9 cellular contexts compared by ENCODE assay signal in genomic region chr5:39599721-39600431, GRCh38.
DNase-seq lines count a peak whose midpoint lies in the region; ATAC-seq and TF ChIP-seq lines count a peak whose summit lies in the region.
"Had no signal": no experiment of that assay in that cellular context is flagged by ENCODE, and none has a peak within 500 bp of the region (broad histone marks: within the 10 kb centered on the region; RNA-seq: fewer than 3 reads in every experiment).

No MANE protein-coding gene starts in this region.

- H3K27me3 ChIP-seq in vagina: no peaks in the 10 kb centered on the region

- in situ Hi-C loops in SK-MEL-5 (cut with HindIII; ENCODE audit: low pct_unique_long_range_greater_than_20kb, low sequenced_read_pairs): loop anchor here (25.0 kb wide), 1 partner anchor 1087 kb away; the partner anchor contains the start of gene PTGER4

- no peak for DNase-seq in natural killer cell
- no peak for DNase-seq in natural killer cell treated with Interleukin-12 subunit alpha and Interleukin-12 subunit beta and Interleukin-15 and Interleukin-18, amount 100 ng/mL, for 72 hours (ENCODE audit: low spot score)
- peak; percentile 59 for DNase-seq in SK-MEL-5 (ENCODE audit: low read depth, low spot score)
- peak; percentile 12 for DNase-seq in glomerular visceral epithelial cell (ENCODE audit: extremely low spot score)
- no peak for DNase-seq in vagina (ENCODE audit: extremely low spot score in 2 of 2)
- no peak for DNase-seq in activated naive CD8-positive, alpha-beta T cell treated with anti-CD3 and anti-CD28 coated beads for 36 hours
- DNase-seq in NCI-H146 treated with DMSO at 0.1 percent for 48 hours (lab: John Stamatoyannopoulos, UW; ENCODE audit: unreplicated experiment): no peak
- DNase-seq: activated CD4-positive, alpha-beta T cell treated with anti-CD3 and anti-CD28 coated beads, Interleukin-2, amount 10 ng/mL, durations not matched to agents 7 days and 5 days had no signal

- no peak overlapping the region for H3K4me3 ChIP-seq in vagina

- no peak overlapping the region for H3K4me3 Mint-ChIP-seq in natural killer cell
- no peak overlapping the region for H3K4me3 Mint-ChIP-seq in natural killer cell treated with Interleukin-12 subunit alpha and Interleukin-12 subunit beta and Interleukin-15 and Interleukin-18, amount 100 ng/mL, for 72 hours
- H3K4me3 Mint-ChIP-seq in activated naive CD8-positive, alpha-beta T cell treated with anti-CD3 and anti-CD28 coated beads for 36 hours: no peak overlapping the region
- H3K4me3 Mint-ChIP-seq: activated CD4-positive, alpha-beta T cell treated with anti-CD3 and anti-CD28 coated beads, Interleukin-2, amount 10 ng/mL, durations not matched to agents 7 days and 5 days had no signal

- H3K36me3 Mint-ChIP-seq in natural killer cell: no peaks in the 10 kb centered on the region
- H3K36me3 Mint-ChIP-seq in natural killer cell treated with Interleukin-12 subunit alpha and Interleukin-12 subunit beta and Interleukin-15 and Interleukin-18, amount 100 ng/mL, for 72 hours: peaks cover 4% of the 10 kb centered on the region
- H3K36me3 Mint-ChIP-seq in activated naive CD8-positive, alpha-beta T cell treated with anti-CD3 and anti-CD28 coated beads for 36 hours: no peaks in the 10 kb centered on the region

- TF ChIP-seq POLR2A in vagina (IDR thresholded peaks at IDR 0.05): no peak

- H3K27ac ChIP-seq in vagina: no peak overlapping the region

- intact Hi-C loops in natural killer cell (cut with micrococcal nuclease) (no loop called here), vagina (cut with DNase I) (no loop called here)

- TF ChIP-seq CTCF in natural killer cell (IDR thresholded peaks at IDR 0.05) (peak; percentile 65), vagina (IDR thresholded peaks at IDR 0.05) (peak in 2 of 3 experiments; percentile 26 to 41)

- no peaks in the 10 kb centered on the region for H3K9me3 Mint-ChIP-seq in natural killer cell
- no peaks in the 10 kb centered on the region for H3K9me3 Mint-ChIP-seq in natural killer cell treated with Interleukin-12 subunit alpha and Interleukin-12 subunit beta and Interleukin-15 and Interleukin-18, amount 100 ng/mL, for 72 hours
- no peaks in the 10 kb centered on the region for H3K9me3 Mint-ChIP-seq in activated naive CD8-positive, alpha-beta T cell treated with anti-CD3 and anti-CD28 coated beads for 36 hours
- H3K9me3 Mint-ChIP-seq: activated CD4-positive, alpha-beta T cell treated with anti-CD3 and anti-CD28 coated beads, Interleukin-2, amount 10 ng/mL, durations not matched to agents 7 days and 5 days had no signal

- H3K27me3 Mint-ChIP-seq in natural killer cell (ENCODE audit: low read depth in 2 of 2): peaks cover 31 to 34% of the 10 kb centered on the region in 2 donors
- H3K27me3 Mint-ChIP-seq in natural killer cell treated with Interleukin-12 subunit alpha and Interleukin-12 subunit beta and Interleukin-15 and Interleukin-18, amount 100 ng/mL, for 72 hours: peaks cover 23 to 44% of the 10 kb centered on the region in 2 donors
- H3K27me3 Mint-ChIP-seq in activated naive CD8-positive, alpha-beta T cell treated with anti-CD3 and anti-CD28 coated beads for 36 hours: peaks cover 19% of the 10 kb centered on the region

- H3K4me1 Mint-ChIP-seq in natural killer cell: peaks cover 0 to 4% of the 10 kb centered on the region in 2 donors
- no peaks in the 10 kb centered on the region for H3K4me1 Mint-ChIP-seq in natural killer cell treated with Interleukin-12 subunit alpha and Interleukin-12 subunit beta and Interleukin-15 and Interleukin-18, amount 100 ng/mL, for 72 hours (ENCODE audit: low read depth in 2 of 2)
- no peaks in the 10 kb centered on the region for H3K4me1 Mint-ChIP-seq in activated naive CD8-positive, alpha-beta T cell treated with anti-CD3 and anti-CD28 coated beads for 36 hours
- H3K4me1 Mint-ChIP-seq: activated CD4-positive, alpha-beta T cell treated with anti-CD3 and anti-CD28 coated beads, Interleukin-2, amount 10 ng/mL, durations not matched to agents 7 days and 5 days had no signal

- no peak overlapping the region for H3K27ac Mint-ChIP-seq in natural killer cell
- no peak overlapping the region for H3K27ac Mint-ChIP-seq in natural killer cell treated with Interleukin-12 subunit alpha and Interleukin-12 subunit beta and Interleukin-15 and Interleukin-18, amount 100 ng/mL, for 72 hours
- no peak overlapping the region for H3K27ac Mint-ChIP-seq in activated naive CD8-positive, alpha-beta T cell treated with anti-CD3 and anti-CD28 coated beads for 36 hours
- H3K27ac Mint-ChIP-seq: activated CD4-positive, alpha-beta T cell treated with anti-CD3 and anti-CD28 coated beads, Interleukin-2, amount 10 ng/mL, durations not matched to agents 7 days and 5 days had no signal

- H3K4me1 ChIP-seq in vagina: no peaks in the 10 kb centered on the region

- H3K9me3 ChIP-seq in vagina: no peaks in the 10 kb centered on the region

- H3K36me3 ChIP-seq in vagina: no peaks in the 10 kb centered on the region

- no peak for ATAC-seq in natural killer cell
- ATAC-seq in natural killer cell treated with Interleukin-12 subunit alpha and Interleukin-12 subunit beta and Interleukin-15 and Interleukin-18, amount 100 ng/mL, for 72 hours: no peak
- no peak for ATAC-seq in HG03025 (IDR thresholded peaks at IDR 0.05; ENCODE audit: low FRiP score, unreplicated experiment)

Comparison
In these comparisons a context has a peak if more than half of its experiments do, and no peak if none do; other contexts are left out.
1. DNase-seq: peak in SK-MEL-5 (single experiment) and glomerular visceral epithelial cell (single experiment); none in natural killer cell (single experiment), natural killer cell treated with Interleukin-12 subunit alpha and Interleukin-12 subunit beta and Interleukin-15 and Interleukin-18, amount 100 ng/mL, for 72 hours (single experiment), vagina (0 of 2), activated naive CD8-positive, alpha-beta T cell treated with anti-CD3 and anti-CD28 coated beads for 36 hours (single experiment) and NCI-H146 treated with DMSO at 0.1 percent for 48 hours (single experiment).